In genomic region chr6:127737009-127737486, GRCh38 we compare ENCODE assay signal across 9 cellular contexts.
DNase-seq lines count a peak whose midpoint lies in the region; ATAC-seq and TF ChIP-seq lines count a peak whose summit lies in the region.
"Had no signal": no experiment of that assay in that cellular context is flagged by ENCODE, and none has a peak within 500 bp of the region (broad histone marks: within the 10 kb centered on the region; RNA-seq: fewer than 3 reads in every experiment).

No MANE protein-coding gene starts in this region.

- POLR2A ChIA-PET in activated naive CD8-positive, alpha-beta T cell treated with anti-CD3 and anti-CD28 coated beads, Interleukin-2, amount 10 ng/mL, durations not matched to agents 7 days and 5 days (lab: Charles Lee) = interaction anchor here (0.6 kb wide), 1 partner anchor 191 kb away, joined by 3 read pairs; no protein-coding TSS in a partner anchor

- H4K20me1 ChIP-seq in OCI-LY1 (ENCODE audit: insufficient read depth, low read length) = no peaks in the 10 kb centered on the region

- H3K36me3 Mint-ChIP-seq in activated naive CD8-positive, alpha-beta T cell treated with anti-CD3 and anti-CD28 coated beads, Interleukin-2, amount 10 ng/mL, durations not matched to agents 7 days and 5 days = peaks cover 33% of the 10 kb centered on the region

- H3K4me3 Mint-ChIP-seq in activated naive CD8-positive, alpha-beta T cell treated with anti-CD3 and anti-CD28 coated beads, Interleukin-2, amount 10 ng/mL, durations not matched to agents 7 days and 5 days = no peak overlapping the region

- no peak overlapping the region for H3K4me2 ChIP-seq in OCI-LY1 (ENCODE audit: low read length)

- H3K27ac ChIP-seq in OCI-LY1 (ENCODE audit: low read depth, low read length, poor library complexity, severe bottlenecking) (no peak overlapping the region), cardiac muscle cell (no peak overlapping the region)
- H3K27ac ChIP-seq: skin epidermis had no signal

- no peaks in the 10 kb centered on the region for H3K36me3 ChIP-seq in HAP-1 (replicated peaks)
- H3K36me3 ChIP-seq in OCI-LY1 (ENCODE audit: insufficient read depth, low read length) = no peaks in the 10 kb centered on the region
- no peaks in the 10 kb centered on the region for H3K36me3 ChIP-seq in cardiac muscle cell

- H3K27me3 ChIP-seq in HAP-1 (ENCODE audit: low read depth) (0 out of 2 replicates have a peak, but pooled peaks cover 2% of the 10 kb centered on the region), OCI-LY1 (ENCODE audit: insufficient read depth, low read length) (no peaks in the 10 kb centered on the region), cardiac muscle cell (peaks cover 2% of the 10 kb centered on the region)

- no peaks in the 10 kb centered on the region for H3K27me3 Mint-ChIP-seq in activated naive CD8-positive, alpha-beta T cell treated with anti-CD3 and anti-CD28 coated beads, Interleukin-2, amount 10 ng/mL, durations not matched to agents 7 days and 5 days

- H3K9ac ChIP-seq in OCI-LY1 (ENCODE audit: low read length) = no peak overlapping the region

- H3K9me3 ChIP-seq in HAP-1 (no peaks in the 10 kb centered on the region), OCI-LY1 (ENCODE audit: low read length) (no peaks in the 10 kb centered on the region), cardiac muscle cell (ENCODE audit: low read depth) (no peaks in the 10 kb centered on the region)

- no peaks in the 10 kb centered on the region for H3K9me2 ChIP-seq in OCI-LY1 (ENCODE audit: low read depth, low read length)

- H3K4me1 ChIP-seq in HAP-1 (peaks cover 4% of the 10 kb centered on the region), OCI-LY1 (ENCODE audit: insufficient read depth, low read length, severe bottlenecking) (no peaks in the 10 kb centered on the region), cardiac muscle cell (ENCODE audit: low read depth) (peaks cover 6% of the 10 kb centered on the region)

- H3K4me1 Mint-ChIP-seq in activated naive CD8-positive, alpha-beta T cell treated with anti-CD3 and anti-CD28 coated beads, Interleukin-2, amount 10 ng/mL, durations not matched to agents 7 days and 5 days = peaks cover 30% of the 10 kb centered on the region

- no peaks in the 10 kb centered on the region for H3K79me2 ChIP-seq in OCI-LY1 (ENCODE audit: insufficient read depth, low read length)

- H3K27ac Mint-ChIP-seq in activated naive CD8-positive, alpha-beta T cell treated with anti-CD3 and anti-CD28 coated beads, Interleukin-2, amount 10 ng/mL, durations not matched to agents 7 days and 5 days = peak overlapping the region; percentile 3

- H2AFZ ChIP-seq in OCI-LY1 (ENCODE audit: low read length) = no peak overlapping the region

- intact Hi-C loops in Right ventricle myocardium inferior (cut with DNase I) = loop anchor here (10.0 kb wide), 1 partner anchor 998 kb away; no protein-coding TSS in a partner anchor
- intact Hi-C loops in cardiac septum (cut with DNase I) = no loop called here
- intact Hi-C loops in sciatic nerve (cut with DNase I) = no loop called here

- peak; percentile 42 for ATAC-seq in Right ventricle myocardium inferior
- peak; percentile 84 for ATAC-seq in activated naive CD8-positive, alpha-beta T cell treated with anti-CD3 and anti-CD28 coated beads, Interleukin-2, amount 10 ng/mL, durations not matched to agents 7 days and 5 days (ENCODE audit: low read depth)
- peak; percentile 61 for ATAC-seq in sciatic nerve

- in situ Hi-C loops in HAP-1 (cut with MboI; ENCODE audit: low sequenced_read_pairs) = loop anchor here (25.0 kb wide), 1 partner anchor 600 kb away; no protein-coding TSS in a partner anchor

- H3K9me3 Mint-ChIP-seq in activated naive CD8-positive, alpha-beta T cell treated with anti-CD3 and anti-CD28 coated beads, Interleukin-2, amount 10 ng/mL, durations not matched to agents 7 days and 5 days = no peaks in the 10 kb centered on the region

- H3K4me3 ChIP-seq in HAP-1 (no peak overlapping the region), OCI-LY1 (ENCODE audit: low read depth, low read length, poor library complexity, severe bottlenecking) (no peak overlapping the region), cardiac muscle cell (no peak overlapping the region)
- H3K4me3 ChIP-seq: skin epidermis had no signal

- TF ChIP-seq CTCF in OCI-LY1 (IDR thresholded peaks at IDR 0.05; ENCODE audit: low read length) = peak; percentile 59; the same call in 1 of the 2 replicates
- peak; percentile 61 for TF ChIP-seq CTCF in cardiac muscle cell (IDR thresholded peaks at IDR 0.05; ENCODE audit: low read depth, low read length)

- no peaks in the 10 kb centered on the region for H3F3A ChIP-seq in OCI-LY1 (ENCODE audit: insufficient read depth, low read length)

- DNase-seq in Right ventricle myocardium inferior (ENCODE audit: missing footprints) (no peak), cardiac septum (ENCODE audit: low spot score) (no peak), HAP-1 (ENCODE audit: low spot score in 2 of 2) (peak; percentile 64 to 85), Kasumi-1 (lab: John Stamatoyannopoulos, UW) (peak; percentile 76 to 90), cardiac muscle cell (ENCODE audit: low read depth in 1 of 2, low spot score in 1 of 2) (peak; percentile 79), sciatic nerve (ENCODE audit: low spot score) (no peak)
- no peak for DNase-seq in activated naive CD8-positive, alpha-beta T cell treated with anti-CD3 and anti-CD28 coated beads, Interleukin-2, amount 10 ng/mL, durations not matched to agents 7 days and 5 days

Comparison
In these comparisons a context has a peak if more than half of its experiments do, and no peak if none do; other contexts are left out.
1. DNase-seq: peak in HAP-1 (2 of 2), Kasumi-1 (2 of 2) and cardiac muscle cell (2 of 2); none in Right ventricle myocardium inferior (single experiment), cardiac septum (single experiment), activated naive CD8-positive, alpha-beta T cell treated with anti-CD3 and anti-CD28 coated beads, Interleukin-2, amount 10 ng/mL, durations not matched to agents 7 days and 5 days (single experiment) and sciatic nerve (single experiment).
2. Peak in every context shown above with its lines, with median percentiles within 50 percentile points of each other: ATAC-seq.